27 cellular contexts compared by ENCODE assay signal in the genomic region with DNA sequence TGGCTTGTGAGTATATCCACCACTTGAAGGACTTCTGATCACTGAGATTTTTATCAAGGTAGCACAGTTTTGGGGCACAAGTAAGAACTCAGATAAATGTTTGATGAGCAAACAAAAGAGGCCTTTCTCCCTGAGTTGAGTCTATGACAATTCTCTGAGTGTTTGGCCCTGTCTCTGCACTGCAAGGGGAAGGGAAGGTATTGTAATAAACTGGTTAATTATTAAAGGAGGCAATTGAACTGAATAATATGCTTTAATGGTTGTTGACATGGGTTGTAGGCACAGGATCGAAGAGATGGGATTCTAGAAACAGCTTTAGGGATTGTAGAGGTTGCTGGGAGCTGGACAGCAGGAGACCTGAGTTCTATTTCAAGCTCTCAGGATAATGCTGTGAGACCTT.
"Had no signal": no experiment of that assay in that cellular context is flagged by ENCODE, and none has a peak within 500 bp of the region (broad histone marks: within the 10 kb centered on the region; RNA-seq: fewer than 3 reads in every experiment).

No MANE protein-coding gene starts in this region.

- H3K9me3 Mint-ChIP-seq: activated CD4-positive, alpha-beta memory T cell treated with anti-CD3 and anti-CD28 coated beads, Interleukin-2, amount 10 ng/mL, durations not matched to agents 7 days and 5 days; activated naive CD4-positive, alpha-beta T cell treated with anti-CD3 and anti-CD28 coated beads, Interleukin-2, amount 10 ng/mL, durations not matched to agents 7 days and 5 days; activated naive CD8-positive, alpha-beta T cell treated with anti-CD3 and anti-CD28 coated beads for 36 hours; activated T-helper 17 cell treated with anti-CD3 and anti-CD28 coated beads, Interleukin-2, amount 50 U/mL, for 72 hours; T-cell had no signal

- H3K4me3 Mint-ChIP-seq: activated CD4-positive, alpha-beta memory T cell treated with anti-CD3 and anti-CD28 coated beads, Interleukin-2, amount 10 ng/mL, durations not matched to agents 7 days and 5 days; activated CD4-positive, alpha-beta T cell treated with anti-CD3 and anti-CD28 coated beads for 36 hours; activated naive CD4-positive, alpha-beta T cell treated with anti-CD3 and anti-CD28 coated beads, Interleukin-2, amount 10 ng/mL, durations not matched to agents 7 days and 5 days; activated naive CD8-positive, alpha-beta T cell treated with anti-CD3 and anti-CD28 coated beads for 36 hours; activated T-helper 17 cell treated with anti-CD3 and anti-CD28 coated beads, Interleukin-2, amount 50 U/mL, for 72 hours; T-cell had no signal

- ATAC-seq: activated CD4-positive, alpha-beta T cell treated with anti-CD3 and anti-CD28 coated beads for 36 hours; activated T-helper 17 cell treated with anti-CD3 and anti-CD28 coated beads, Interleukin-2, amount 50 U/mL, for 72 hours; Panc1; Right ventricle myocardium inferior; T-cell had no signal

- H3K36me3 ChIP-seq: brain microvascular endothelial cell, cardiac muscle cell, WERI-Rb-1 had no signal

- H3K27me3 ChIP-seq: brain microvascular endothelial cell, cardiac muscle cell had no signal

- DNase-seq: activated CD4-positive, alpha-beta memory T cell treated with anti-CD3 and anti-CD28 coated beads, Interleukin-2, amount 10 ng/mL, durations not matched to agents 7 days and 5 days; activated CD4-positive, alpha-beta T cell treated with anti-CD3 and anti-CD28 coated beads for 36 hours; activated CD4-positive, alpha-beta T cell treated with anti-CD3 and anti-CD28 coated beads, Interleukin-2, amount 50 U/mL, for 1 hour; activated gamma-delta T cell; activated naive CD4-positive, alpha-beta T cell treated with anti-CD3 and anti-CD28 coated beads, Interleukin-2, amount 10 ng/mL, durations not matched to agents 7 days and 5 days; activated naive CD8-positive, alpha-beta T cell treated with anti-CD3 and anti-CD28 coated beads for 36 hours; activated T-cell treated with anti-CD3 and anti-CD28 coated beads for 4 hours; activated T-cell treated with anti-CD3 and anti-CD28 coated beads, Interleukin-2, amount 50 U/mL, for 48 hours; brain microvascular endothelial cell; Kasumi-1; KBM-7; NCI-H1048; NCI-H146; NCI-H1930; NCI-H2171; NCI-H2227 treated with DMSO at 0.1 percent for 48 hours; NCI-H526; NK-92 treated with Interleukin-12 subunit alpha and Interleukin-12 subunit beta, amount 100 ng/mL, for 24 hours; OCI-M1; RPMI8226; T-cell; WERI-Rb-1 had no signal

- H3K36me3 Mint-ChIP-seq: activated naive CD4-positive, alpha-beta T cell treated with anti-CD3 and anti-CD28 coated beads, Interleukin-2, amount 10 ng/mL, durations not matched to agents 7 days and 5 days; activated naive CD8-positive, alpha-beta T cell treated with anti-CD3 and anti-CD28 coated beads for 36 hours; T-cell had no signal

- H3K4me3 ChIP-seq: cardiac muscle cell, SK-N-MC had no signal

- H3K4me1 Mint-ChIP-seq: activated CD4-positive, alpha-beta memory T cell treated with anti-CD3 and anti-CD28 coated beads, Interleukin-2, amount 10 ng/mL, durations not matched to agents 7 days and 5 days; activated CD4-positive, alpha-beta T cell treated with anti-CD3 and anti-CD28 coated beads for 36 hours; activated naive CD4-positive, alpha-beta T cell treated with anti-CD3 and anti-CD28 coated beads, Interleukin-2, amount 10 ng/mL, durations not matched to agents 7 days and 5 days; activated naive CD8-positive, alpha-beta T cell treated with anti-CD3 and anti-CD28 coated beads for 36 hours; activated T-helper 17 cell treated with anti-CD3 and anti-CD28 coated beads, Interleukin-2, amount 50 U/mL, for 72 hours; T-cell had no signal

- H3K27ac ChIP-seq: brain microvascular endothelial cell, cardiac muscle cell, SK-N-MC, WERI-Rb-1 had no signal

- H3K27ac Mint-ChIP-seq: activated CD4-positive, alpha-beta memory T cell treated with anti-CD3 and anti-CD28 coated beads, Interleukin-2, amount 10 ng/mL, durations not matched to agents 7 days and 5 days; activated CD4-positive, alpha-beta T cell treated with anti-CD3 and anti-CD28 coated beads for 36 hours; activated naive CD4-positive, alpha-beta T cell treated with anti-CD3 and anti-CD28 coated beads, Interleukin-2, amount 10 ng/mL, durations not matched to agents 7 days and 5 days; activated naive CD8-positive, alpha-beta T cell treated with anti-CD3 and anti-CD28 coated beads for 36 hours; activated T-helper 17 cell treated with anti-CD3 and anti-CD28 coated beads, Interleukin-2, amount 50 U/mL, for 72 hours; T-cell had no signal
